Comparison of ENCODE assay signal across 7 cellular contexts in the genomic region with DNA sequence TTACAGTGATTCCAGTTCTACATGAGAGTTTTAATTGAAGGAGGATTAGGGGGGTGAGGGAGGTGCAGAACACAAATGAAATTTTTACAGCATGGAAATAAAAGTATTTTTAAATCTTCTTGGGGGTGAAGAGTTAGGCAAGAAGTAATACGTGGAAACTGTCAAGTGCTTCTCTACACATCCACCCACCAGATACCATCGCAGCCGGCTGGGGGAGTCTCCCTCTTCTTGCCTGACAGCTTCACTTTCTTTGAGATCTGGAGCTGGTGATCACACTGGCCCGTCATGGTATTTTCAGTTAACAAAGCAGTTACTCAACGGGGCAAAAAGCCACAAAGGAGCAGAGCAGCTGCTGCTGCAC. TPM values are rescaled to one million over a fixed set of nuclear protein-coding genes. Genes with fewer than 3 reads are reported as not detected.
DNase-seq lines count a peak whose midpoint lies in the region; ATAC-seq, FAIRE-seq and TF ChIP-seq lines count a peak whose summit lies in the region.

No MANE protein-coding gene starts in this region.

- in situ Hi-C loops in gastrocnemius medialis (cut with MboI; ENCODE audit: low sequenced_read_pairs in 4 of 4) = loop anchor here (10.0 to 25.0 kb wide), 5 partner anchors 393 to 632 kb away; a partner anchor contains a TSS

- peak overlapping the region; percentile 84 to 88 for H3K27ac Mint-ChIP-seq in T-cell

- no peaks in the 10 kb centered on the region for H3K36me3 ChIP-seq in gastrocnemius medialis

- H3K27me3 ChIP-seq in gastrocnemius medialis = peaks cover 0 to under 1% (median 0%) of the 10 kb centered on the region in 3 donors

- H3K4me1 Mint-ChIP-seq in T-cell = peaks cover 38 to 50% (median 44%) of the 10 kb centered on the region in 3 donors

- peak; percentile 39 for ATAC-seq in HG03060 (IDR thresholded peaks at IDR 0.05; ENCODE audit: low read depth, unreplicated experiment)
- no peak for ATAC-seq in T-cell (replicated peaks in 1 of 4)
- ATAC-seq in gastrocnemius medialis = peak; percentile 37 to 48

- intact Hi-C loops in gastrocnemius medialis (cut with DNase I; ENCODE audit: low total_unique reads) = loop anchor here (1.0 to 10.0 kb wide), 6 partner anchors 88 to 1834 kb away; a partner anchor contains a TSS

- POLR2A ChIA-PET in T-cell (lab: Charles Lee) = interaction anchor here in 1 of 2 donors (0.5 to 1.6 kb wide), 7 partner anchors 8 to 290 kb away, joined by 3 to 15 read pairs (median 3); a partner anchor contains a TSS

- no peak for TF ChIP-seq CTCF in fibroblast of mammary gland (conservative IDR thresholded peaks at IDR 0.05; ENCODE audit: control insufficient read depth, insufficient read depth, low read depth, low read length)
- TF ChIP-seq CTCF in gastrocnemius medialis (IDR thresholded peaks at IDR 0.05 in 4 of 5, conservative IDR thresholded peaks at IDR 0.05 in 1 of 5) = no peak

- H3K4me3 Mint-ChIP-seq in T-cell = peak overlapping the region; percentile 92 to 95 (median 94)

- H3K36me3 Mint-ChIP-seq in T-cell = peaks cover 2% of the 10 kb centered on the region

- CTCF ChIA-PET in T-cell (lab: Charles Lee) = interaction anchor here in 1 of 2 donors (0.6 to 1.9 kb wide), 8 partner anchors 8 to 597 kb away, joined by 3 to 7 read pairs (median 4); a partner anchor contains a TSS

- H3K4me3 ChIP-seq in fibroblast of mammary gland (ENCODE audit: control insufficient read depth, low read depth, low read length) (peak overlapping the region; percentile 67), gastrocnemius medialis (peak overlapping the region; percentile 70 to 88 (median 78))

- H3K27ac ChIP-seq in gastrocnemius medialis = peak overlapping the region; percentile 95 to 100 (median 98)

- DNase-seq in T-cell (no peak), fibroblast of mammary gland (ENCODE audit: low read depth) (peak; percentile 93), gastrocnemius medialis (no peak), UCSD-AML1 (lab: John Stamatoyannopoulos, UW; ENCODE audit: unreplicated experiment) (no peak), DMS 273 (lab: John Stamatoyannopoulos, UW; ENCODE audit: unreplicated experiment) (no peak), GM19239 (ENCODE audit: insufficient read length, low spot score) (no peak)

- no peak for FAIRE-seq in GM19239 (lab: Jason Lieb, UNC)

- H3K4me1 ChIP-seq in gastrocnemius medialis = peaks cover 18 to 23% of the 10 kb centered on the region in 2 donors

- no peak for TF ChIP-seq POLR2A in gastrocnemius medialis (IDR thresholded peaks at IDR 0.05)

- peaks cover 19 to 22% of the 10 kb centered on the region in 2 donors for H3K27me3 Mint-ChIP-seq in T-cell

- H3K9me3 ChIP-seq in gastrocnemius medialis = no peaks in the 10 kb centered on the region

- H3K9me3 Mint-ChIP-seq in T-cell = no peaks in the 10 kb centered on the region

RNA-seq across cellular contexts. Expression of a gene that starts 2.6 kb away (rescaled TPM):
- 10 to 100 TPM in 2 of 5 donors, 1 to 10 TPM in 3; 1.3 to 45.0 (median 1.8) TPM for total RNA-seq in T-cell
- 10 to 100 TPM in 1 of 4 donors, 1 to 10 TPM in 3; 1.8 to 34.0 (median 3.8) TPM for total RNA-seq in gastrocnemius medialis

Comparison
In these comparisons a context has a peak if more than half of its experiments do, and no peak if none do; other contexts are left out.
1. ATAC-seq: peak in HG03060 (single experiment) and gastrocnemius medialis (2 of 2); none in T-cell (0 of 4).